8 cellular contexts compared by ENCODE assay signal in genomic region chr1:8373547-8374270, GRCh38. TPM values are rescaled to one million over a fixed set of nuclear protein-coding genes. Genes with fewer than 3 reads are reported as not detected.
A peak's percentile ranks its signal among the peaks of the same experiment; 100 is the strongest.
DNase-seq lines count a peak whose midpoint lies in the region; ATAC-seq and TF ChIP-seq lines count a peak whose summit lies in the region.

No MANE protein-coding gene starts in this region.

- no peak for TF ChIP-seq POLR2A in HCT116 (IDR thresholded peaks at IDR 0.05; ENCODE audit: borderline replicate concordance, extremely low read depth, insufficient read depth, insufficient read length)

- H3K9me3 ChIP-seq in HCT116 (ENCODE audit: control insufficient read depth in 1 of 2, insufficient read depth in 1 of 2, low read depth in 1 of 2, low read length in 2 of 2), result no peaks in the 10 kb centered on the region
- H3K9me3 ChIP-seq in cardiac muscle cell (ENCODE audit: low read depth), result no peaks in the 10 kb centered on the region

- H3K4me1 ChIP-seq in HCT116 (ENCODE audit: control insufficient read depth in 1 of 2, insufficient read depth in 2 of 2, low read length in 2 of 2) (peaks cover 2 to 12% of the 10 kb centered on the region in 2 experiments; a peak in 2 of 4 replicates), cardiac muscle cell (ENCODE audit: low read depth) (peaks cover 76% of the 10 kb centered on the region)

- H3K79me2 ChIP-seq in HCT116 (ENCODE audit: insufficient read depth, low read length), result no peaks in the 10 kb centered on the region; the same call in 1 of the 2 replicates

- H3K36me3 Mint-ChIP-seq in activated T-helper 17 cell treated with anti-CD3 and anti-CD28 coated beads, Interleukin-2, amount 50 U/mL, for 72 hours (ENCODE audit: low read depth), result peaks cover 69% of the 10 kb centered on the region
- peaks cover 4% of the 10 kb centered on the region for H3K36me3 Mint-ChIP-seq in progenitor cell of endocrine pancreas (ENCODE audit: insufficient read depth)

- no peaks in the 10 kb centered on the region for H4K20me1 ChIP-seq in HCT116 (ENCODE audit: insufficient read depth)

- peak; percentile 4 for DNase-seq in HCT116 (ENCODE audit: low read depth, low spot score)
- peak; percentile 63 to 85 for DNase-seq in cardiac muscle cell (ENCODE audit: low read depth in 1 of 2, low spot score in 1 of 2)
- no peak for DNase-seq in progenitor cell of endocrine pancreas (ENCODE audit: low spot score, unreplicated experiment)
- no peak for DNase-seq in cortex of kidney (lab: John Stamatoyannopoulos, UW)
- no peak for DNase-seq in SHP77 treated with DMSO at 0.1 percent for 48 hours (lab: John Stamatoyannopoulos, UW)
- DNase-seq in iPS-NIHi11 (ENCODE audit: low spot score), result no peak

- no TSS peak for BruUV-seq in HCT116 (replicated peaks; lab: Mats Ljungman, UMichigan)

- peak overlapping the region; percentile 49 for H3K4me3 Mint-ChIP-seq in activated T-helper 17 cell treated with anti-CD3 and anti-CD28 coated beads, Interleukin-2, amount 50 U/mL, for 72 hours
- no peak overlapping the region for H3K4me3 Mint-ChIP-seq in progenitor cell of endocrine pancreas (ENCODE audit: low read depth)

- no peak overlapping the region for H2AFZ ChIP-seq in HCT116 (ENCODE audit: low read depth, low read length, poor library complexity, severe bottlenecking)

- H3K27ac ChIP-seq in HCT116 (ENCODE audit: low read depth, low read length) (peak overlapping the region; percentile 24; the same call in 1 of the 2 replicates), cardiac muscle cell (peak overlapping the region; percentile 93)

- no peak for TF ChIP-seq RAD21 in HCT116 (IDR thresholded peaks at IDR 0.05; ENCODE audit: low read depth)

- H3K27ac Mint-ChIP-seq in activated T-helper 17 cell treated with anti-CD3 and anti-CD28 coated beads, Interleukin-2, amount 50 U/mL, for 72 hours, result peak overlapping the region; percentile 66
- H3K27ac Mint-ChIP-seq in progenitor cell of endocrine pancreas, result peak overlapping the region; percentile 90

- CTCF ChIA-PET in HCT116 (lab: Charles Lee), result interaction anchor here (0.8 to 1.2 kb wide), 3 partner anchors 197 to 475 kb away, joined by 3 read pairs; no protein-coding TSS in a partner anchor

- H3K4me1 Mint-ChIP-seq in activated T-helper 17 cell treated with anti-CD3 and anti-CD28 coated beads, Interleukin-2, amount 50 U/mL, for 72 hours, result peaks cover 37% of the 10 kb centered on the region
- peaks cover 72% of the 10 kb centered on the region for H3K4me1 Mint-ChIP-seq in progenitor cell of endocrine pancreas (ENCODE audit: low read depth)

- no peaks in the 10 kb centered on the region for H3K9me3 Mint-ChIP-seq in activated T-helper 17 cell treated with anti-CD3 and anti-CD28 coated beads, Interleukin-2, amount 50 U/mL, for 72 hours
- H3K9me3 Mint-ChIP-seq in progenitor cell of endocrine pancreas (ENCODE audit: low read depth), result no peaks in the 10 kb centered on the region

- TF ChIP-seq CTCF in HCT116 (IDR thresholded peaks at IDR 0.05 in 2 of 3, conservative IDR thresholded peaks at IDR 0.05 in 1 of 3; ENCODE audit: borderline replicate concordance in 1 of 3, insufficient read depth in 1 of 3, low read depth in 2 of 3, low read length in 2 of 3) (no peak), cardiac muscle cell (IDR thresholded peaks at IDR 0.05; ENCODE audit: low read depth, low read length) (no peak), progenitor cell of endocrine pancreas (IDR thresholded peaks at IDR 0.05; ENCODE audit: unreplicated experiment) (no peak)

- peak overlapping the region; percentile 19; the same call in 1 of the 2 replicates for H3K4me2 ChIP-seq in HCT116 (ENCODE audit: low read length)

- H3K27me3 Mint-ChIP-seq in activated T-helper 17 cell treated with anti-CD3 and anti-CD28 coated beads, Interleukin-2, amount 50 U/mL, for 72 hours, result no peaks in the 10 kb centered on the region
- H3K27me3 Mint-ChIP-seq in progenitor cell of endocrine pancreas, result no peaks in the 10 kb centered on the region

- no peak; the same call in 1 of the 2 replicates for ATAC-seq in HCT116
- ATAC-seq in activated T-helper 17 cell treated with anti-CD3 and anti-CD28 coated beads, Interleukin-2, amount 50 U/mL, for 72 hours (replicated peaks), result no peak
- no peak for ATAC-seq in GM19023 (IDR thresholded peaks at IDR 0.05; ENCODE audit: unreplicated experiment)

- intact Hi-C loops in HCT116 (cut with micrococcal nuclease), result loop anchor here (10.0 kb wide), 1 partner anchor 201 kb away; no protein-coding TSS in a partner anchor

- RAD21 ChIA-PET in HCT116 (lab: Charles Lee; ENCODE audit: low non-redundant PET in 1 of 2, low total read pairs in 2 of 2, uncharacterized antibody in 2 of 2, unreplicated experiment in 2 of 2), result interaction anchor here in 1 of 2 experiments (0.6 kb wide), 1 partner anchor 355 kb away, joined by 4 read pairs; no protein-coding TSS in a partner anchor

- no peaks in the 10 kb centered on the region for H3K9me2 ChIP-seq in HCT116 (ENCODE audit: insufficient read depth)

- POLR2A ChIA-PET in HCT116 (lab: Charles Lee), result no interaction called here

- no peak overlapping the region; the same call in 1 of the 2 replicates for H3K9ac ChIP-seq in HCT116 (ENCODE audit: low read length)

- no peak overlapping the region for H3K4me3 ChIP-seq in HCT116 (replicated peaks in 1 of 2; ENCODE audit: low read depth in 1 of 2, low read length in 2 of 2)
- no peak overlapping the region for H3K4me3 ChIP-seq in cardiac muscle cell

- H3K27me3 ChIP-seq in HCT116 (ENCODE audit: insufficient read depth, low read length), result no peaks in the 10 kb centered on the region
- no peaks in the 10 kb centered on the region for H3K27me3 ChIP-seq in cardiac muscle cell

- 0 out of 4 replicates have a peak, but pooled peaks cover 0 to 2% of the 10 kb centered on the region in 2 experiments for H3K36me3 ChIP-seq in HCT116 (ENCODE audit: control insufficient read depth in 1 of 2, insufficient read depth in 2 of 2, low read length in 2 of 2)
- no peaks in the 10 kb centered on the region for H3K36me3 ChIP-seq in cardiac muscle cell

TF ChIP-seq in HCT116, 20 proteins besides CTCF, POLR2A, EP300 and RAD21:
- TF ChIP-seq FOSL1 (IDR thresholded peaks at IDR 0.05; ENCODE audit: low read depth) (peak; percentile 62), ZNF274 (IDR thresholded peaks at IDR 0.05; ENCODE audit: low read depth, low read length) (no peak), YY1 (IDR thresholded peaks at IDR 0.05; ENCODE audit: extremely low read depth, insufficient replicate concordance, low read depth, low read length) (no peak), JUND (IDR thresholded peaks at IDR 0.05) (peak; percentile 57; the same call in 1 of the 2 replicates), SP1 (IDR thresholded peaks at IDR 0.05; ENCODE audit: low read depth) (peak; percentile 16; the same call in 1 of the 2 replicates)

RNA-seq across cellular contexts. Expression of gene SLC45A1, which starts 55.8 kb away (rescaled TPM):
- 13.8 TPM for total RNA-seq in HCT116 (2021; ENCODE audit: unreplicated experiment)
- 17.0 and 21.0 TPM in 2 replicates for polyA plus RNA-seq in HCT116 (2012)
- total RNA-seq in activated T-helper 17 cell treated with anti-CD3 and anti-CD28 coated beads, Interleukin-2, amount 50 U/mL, for 72 hours, result under 1 TPM; 0.15 to 0.42 TPM
- 0.28 and 0.42 TPM in 2 replicates for total RNA-seq in cardiac muscle cell
- polyA plus RNA-seq in cardiac muscle cell, result 0.34 and 0.79 TPM in 2 replicates
- total RNA-seq in progenitor cell of endocrine pancreas, result 0.60 and 0.86 TPM in 2 replicates

Comparison
In these comparisons a context has a peak if more than half of its experiments do, and no peak if none do; other contexts are left out.
1. DNase-seq: peak in HCT116 (single experiment) and cardiac muscle cell (2 of 2); none in progenitor cell of endocrine pancreas (single experiment), cortex of kidney (single experiment), SHP77 treated with DMSO at 0.1 percent for 48 hours (single experiment) and iPS-NIHi11 (single experiment).